Comparison of ENCODE assay signal across 8 cellular contexts in genomic region chr20:36064661-36065426, GRCh38.
DNase-seq lines count a peak whose midpoint lies in the region; ATAC-seq, FAIRE-seq and TF ChIP-seq lines count a peak whose summit lies in the region.

No MANE protein-coding gene starts in this region.

- peak overlapping the region; percentile 73 to 96 (median 89) for H3K27ac Mint-ChIP-seq in IgD-negative memory B cell
- no peak overlapping the region for H3K27ac Mint-ChIP-seq in activated T-cell treated with anti-CD3 and anti-CD28 coated beads, Interleukin-2, amount 50 U/mL, for 72 hours
- H3K27ac Mint-ChIP-seq in naive B cell = peak overlapping the region; percentile 88 to 97 (median 94)

- H3K36me3 ChIP-seq in PC-3 (ENCODE audit: low read depth, low read length) (no peaks in the 10 kb centered on the region), esophagus squamous epithelium (no peaks in the 10 kb centered on the region)

- peaks cover 26% of the 10 kb centered on the region for H3K4me1 ChIP-seq in PC-3 (ENCODE audit: insufficient read depth, low read length)
- H3K4me1 ChIP-seq in esophagus squamous epithelium = peaks cover 6 to 34% (median 14%) of the 10 kb centered on the region in 3 donors

- no peaks in the 10 kb centered on the region for H4K20me1 ChIP-seq in PC-3 (ENCODE audit: low read length)

- peak overlapping the region; percentile 94 for H3K4me2 ChIP-seq in PC-3 (ENCODE audit: low read length)

- H3K9me2 ChIP-seq in PC-3 (replicated peaks; ENCODE audit: low read length) = no peaks in the 10 kb centered on the region

- H3K36me3 Mint-ChIP-seq in IgD-negative memory B cell (peaks cover 2% of the 10 kb centered on the region), naive B cell (no peaks in the 10 kb centered on the region)
- no peaks in the 10 kb centered on the region for H3K36me3 Mint-ChIP-seq in activated T-cell treated with anti-CD3 and anti-CD28 coated beads, Interleukin-2, amount 50 U/mL, for 72 hours (ENCODE audit: insufficient read depth in 2 of 2)

- no peaks in the 10 kb centered on the region for H3K27me3 ChIP-seq in PC-3 (ENCODE audit: low read length)
- no peaks in the 10 kb centered on the region for H3K27me3 ChIP-seq in esophagus squamous epithelium

- H3K4me3 Mint-ChIP-seq in IgD-negative memory B cell = peak overlapping the region; percentile 87 to 96 (median 94)
- H3K4me3 Mint-ChIP-seq in activated T-cell treated with anti-CD3 and anti-CD28 coated beads, Interleukin-2, amount 50 U/mL, for 72 hours = peak overlapping the region; percentile 90 to 91
- H3K4me3 Mint-ChIP-seq in naive B cell = peak overlapping the region; percentile 83 to 93 (median 92)

- TSS peak; percentile 77 for BruUV-seq in PC-3 (replicated peaks; lab: Mats Ljungman, UMichigan)

- intact Hi-C loops in PC-3 (cut with micrococcal nuclease) = loop anchor here (2.0 kb wide), 1 partner anchor 74 kb away; no protein-coding TSS in a partner anchor
- intact Hi-C loops in esophagus squamous epithelium (cut with DNase I) = no loop called here

- H3K27me3 Mint-ChIP-seq in IgD-negative memory B cell (peaks cover 2% of the 10 kb centered on the region), naive B cell (peaks cover 4 to 13% (median 6%) of the 10 kb centered on the region in 3 donors)
- peaks cover 4% of the 10 kb centered on the region for H3K27me3 Mint-ChIP-seq in activated T-cell treated with anti-CD3 and anti-CD28 coated beads, Interleukin-2, amount 50 U/mL, for 72 hours (ENCODE audit: low read depth)

- H3K4me1 Mint-ChIP-seq in IgD-negative memory B cell (peaks cover 0 to 3% (median 0%) of the 10 kb centered on the region in 3 donors), naive B cell (peaks cover 0 to 11% (median 7%) of the 10 kb centered on the region in 3 donors)
- H3K4me1 Mint-ChIP-seq in activated T-cell treated with anti-CD3 and anti-CD28 coated beads, Interleukin-2, amount 50 U/mL, for 72 hours (ENCODE audit: low read depth) = peaks cover 7% of the 10 kb centered on the region

- WGBS in esophagus squamous epithelium, 2 donors = 0% methylated on average over 14 to 17 of the region's 61 CpGs

- no peaks in the 10 kb centered on the region for H3K79me2 ChIP-seq in PC-3 (ENCODE audit: low read length)

- DNase-seq in D721Med (ENCODE audit: insufficient read length, low spot score) (peak; percentile 90), PC-3 (peak; percentile 89), esophagus squamous epithelium (lab: John Stamatoyannopoulos, UW) (peak; percentile 44), naive B cell (peak; percentile 94)
- peak; percentile 94 to 97 for DNase-seq in activated T-cell treated with anti-CD3 and anti-CD28 coated beads, Interleukin-2, amount 50 U/mL, for 72 hours
- peak; percentile 78 to 80 for DNase-seq in stimulated activated CD8-positive, alpha-beta memory T cell treated with anti-CD3 and anti-CD28 coated beads, Interleukin-7, amount 100 ng/mL, for 48 hours (ENCODE audit: extremely low read depth in 1 of 2, low read depth in 1 of 2)

- no peak for TF ChIP-seq CTCF in D721Med (IDR thresholded peaks at IDR 0.05; ENCODE audit: insufficient read depth, missing control alignments)
- TF ChIP-seq CTCF in PC-3 (conservative IDR thresholded peaks at IDR 0.05; ENCODE audit: low read depth, low read length) = no peak
- TF ChIP-seq CTCF in esophagus squamous epithelium (IDR thresholded peaks at IDR 0.05) = no peak

- peak overlapping the region; percentile 92 for H2AFZ ChIP-seq in PC-3 (ENCODE audit: low read length)

- H3K9me3 ChIP-seq in PC-3 (ENCODE audit: low read length) (no peaks in the 10 kb centered on the region), esophagus squamous epithelium (no peaks in the 10 kb centered on the region)

- H3K27ac ChIP-seq in PC-3 (ENCODE audit: low read length) = no peak overlapping the region
- peak overlapping the region; percentile 87 to 91 (median 90) for H3K27ac ChIP-seq in esophagus squamous epithelium

- H3K9ac ChIP-seq in PC-3 (ENCODE audit: low read length) = peak overlapping the region; percentile 48

- POLR2A ChIA-PET in PC-3 (lab: Charles Lee; ENCODE audit: unreplicated experiment) = interaction anchor here (0.6 to 1.1 kb wide), 5 partner anchors 20 to 289 kb away, joined by 3 to 9 read pairs (median 4); partner anchors contain the start of gene SCAND1

- H3K4me3 ChIP-seq in PC-3 (ENCODE audit: low read length) (peak overlapping the region; percentile 74), esophagus squamous epithelium (peak overlapping the region; percentile 60 to 81 (median 65))

- H3F3A ChIP-seq in PC-3 (ENCODE audit: low read length, unreplicated experiment) = no peaks in the 10 kb centered on the region

- H3K9me3 Mint-ChIP-seq in IgD-negative memory B cell (peaks cover 0 to 4% (median 2%) of the 10 kb centered on the region in 3 donors), naive B cell (peaks cover 0 to 5% (median 0%) of the 10 kb centered on the region in 7 donors)
- peaks cover 0 to 2% of the 10 kb centered on the region in 2 donors for H3K9me3 Mint-ChIP-seq in activated T-cell treated with anti-CD3 and anti-CD28 coated beads, Interleukin-2, amount 50 U/mL, for 72 hours

- ATAC-seq in GM21526 (IDR thresholded peaks at IDR 0.05; ENCODE audit: low FRiP score, unreplicated experiment) (peak; percentile 91), PC-3 (peak; percentile 97), naive B cell (ENCODE audit: low read depth in 2 of 2) (peak; percentile 87 to 93)
- ATAC-seq in activated T-cell treated with anti-CD3 and anti-CD28 coated beads, Interleukin-2, amount 50 U/mL, for 72 hours (replicated peaks in 1 of 2) = peak; percentile 95

- no peak for FAIRE-seq in D721Med (lab: Jason Lieb, UNC)

- peak in 2 of 4 donors; percentile 63 to 91 for TF ChIP-seq POLR2A in esophagus squamous epithelium (IDR thresholded peaks at IDR 0.05)

- CTCF ChIA-PET in PC-3 (lab: Charles Lee) = interaction anchor here (0.5 to 1.0 kb wide), 6 partner anchors 18 to 208 kb away, joined by 3 to 10 read pairs (median 6); partner anchors contain the start of gene SCAND1

Comparison
In these comparisons a context has a peak if more than half of its experiments do, and no peak if none do; other contexts are left out.
1. DNase-seq: peak in every context shown above with its lines; median percentile 96 in activated T-cell treated with anti-CD3 and anti-CD28 coated beads, Interleukin-2, amount 50 U/mL, for 72 hours; 94 in naive B cell; 90 in D721Med; 89 in PC-3; 79 in stimulated activated CD8-positive, alpha-beta memory T cell treated with anti-CD3 and anti-CD28 coated beads, Interleukin-7, amount 100 ng/mL, for 48 hours; 44 in esophagus squamous epithelium.